14 cellular contexts compared by ENCODE assay signal in genomic region chr13:38824342-38824741, GRCh38.
DNase-seq lines count a peak whose midpoint lies in the region; ATAC-seq, FAIRE-seq and TF ChIP-seq lines count a peak whose summit lies in the region.
"Had no signal": no experiment of that assay in that cellular context is flagged by ENCODE, and none has a peak within 500 bp of the region (broad histone marks: within the 10 kb centered on the region; RNA-seq: fewer than 3 reads in every experiment).

No MANE protein-coding gene starts in this region.

- H3K36me3 ChIP-seq in KMS-11 (ENCODE audit: insufficient read depth) (no peaks in the 10 kb centered on the region), small intestine (ENCODE audit: control insufficient read depth in 2 of 2, insufficient read depth in 2 of 2, low read length in 2 of 2) (no peaks in the 10 kb centered on the region)
- H3K36me3 ChIP-seq: BLaER1, colonic mucosa had no signal

- H3K4me3 ChIP-seq in KMS-11 (IDR thresholded peaks at IDR 0.05; ENCODE audit: insufficient read depth, low read depth, low read length) (no peak overlapping the region), small intestine (ENCODE audit: low read depth in 1 of 2, low read length in 2 of 2) (no peak overlapping the region)
- H3K4me3 ChIP-seq: BLaER1, colonic mucosa had no signal

- H3K79me2 ChIP-seq in KMS-11 (ENCODE audit: insufficient read depth, low read depth) = no peaks in the 10 kb centered on the region

- H3K4me1 ChIP-seq in KMS-11 (ENCODE audit: low read depth, poor library complexity, severe bottlenecking) (peaks cover 59% of the 10 kb centered on the region), small intestine (ENCODE audit: control insufficient read depth in 2 of 2, insufficient read depth in 1 of 2, low read depth in 1 of 2, low read length in 1 of 2) (no peaks in the 10 kb centered on the region)
- H3K4me1 ChIP-seq: BLaER1, colonic mucosa had no signal

- H3K9ac ChIP-seq in KMS-11 = no peak overlapping the region
- H3K9ac ChIP-seq: BLaER1 had no signal

- DNase-seq in A172 (ENCODE audit: low spot score) (peak; percentile 5), NCI-H187 treated with DMSO at 0.1 percent for 48 hours (lab: John Stamatoyannopoulos, UW) (no peak), foreskin melanocyte (no peak), NCI-H2029 treated with DMSO at 0.1 percent for 48 hours (lab: John Stamatoyannopoulos, UW) (no peak), small intestine (no peak)
- DNase-seq: activated gamma-delta T cell treated with Interleukin-2 at 50 U/mL for 16 hours; colonic mucosa; naive thymus-derived CD4-positive, alpha-beta T cell; NCI-H526; SHP77 had no signal

- H2AFZ ChIP-seq in KMS-11 (ENCODE audit: low read depth) = no peak overlapping the region

- WGBS in small intestine, 3 donors = 69 to 85% (median 72%) methylated on average over 4 of the region's 4 CpGs

- H3K27ac ChIP-seq in KMS-11 = peak overlapping the region; percentile 20; the same call in 1 of the 2 replicates
- no peak overlapping the region for H3K27ac ChIP-seq in small intestine (ENCODE audit: low read depth in 1 of 2, low read length in 1 of 2)
- H3K27ac ChIP-seq: BLaER1, colonic mucosa had no signal

- no peaks in the 10 kb centered on the region for H3K27me3 ChIP-seq in KMS-11 (ENCODE audit: insufficient read depth, low read depth)
- no peaks in the 10 kb centered on the region for H3K27me3 ChIP-seq in small intestine (ENCODE audit: control insufficient read depth in 2 of 2, insufficient read depth in 2 of 2, low read length in 2 of 2)
- H3K27me3 ChIP-seq: BLaER1, colonic mucosa had no signal

- peak; percentile 74 for ATAC-seq in GM18508 (IDR thresholded peaks at IDR 0.05; ENCODE audit: insufficient read depth, unreplicated experiment)
- ATAC-seq in HG02588 (IDR thresholded peaks at IDR 0.05; ENCODE audit: unreplicated experiment) = peak; percentile 69
- ATAC-seq: naive thymus-derived CD4-positive, alpha-beta T cell had no signal

- TF ChIP-seq CTCF in KMS-11 (conservative IDR thresholded peaks at IDR 0.05; ENCODE audit: low read depth, low read length) = no peak

- H3K4me2 ChIP-seq in KMS-11 = 0 out of 2 replicates have a peak overlapping the region, but pooled peaks have one; percentile 7
- H3K4me2 ChIP-seq: BLaER1 had no signal

- FAIRE-seq in small intestine (lab: Jason Lieb, UNC) = no peak

- H3K9me3 ChIP-seq in small intestine (ENCODE audit: control insufficient read depth, low read depth) = no peaks in the 10 kb centered on the region
- H3K9me3 ChIP-seq: BLaER1, colonic mucosa had no signal

- H4K20me1 ChIP-seq in KMS-11 (ENCODE audit: insufficient read depth) = no peaks in the 10 kb centered on the region
- H4K20me1 ChIP-seq: BLaER1 had no signal
